17 cellular contexts compared by ENCODE assay signal in the genomic region with DNA sequence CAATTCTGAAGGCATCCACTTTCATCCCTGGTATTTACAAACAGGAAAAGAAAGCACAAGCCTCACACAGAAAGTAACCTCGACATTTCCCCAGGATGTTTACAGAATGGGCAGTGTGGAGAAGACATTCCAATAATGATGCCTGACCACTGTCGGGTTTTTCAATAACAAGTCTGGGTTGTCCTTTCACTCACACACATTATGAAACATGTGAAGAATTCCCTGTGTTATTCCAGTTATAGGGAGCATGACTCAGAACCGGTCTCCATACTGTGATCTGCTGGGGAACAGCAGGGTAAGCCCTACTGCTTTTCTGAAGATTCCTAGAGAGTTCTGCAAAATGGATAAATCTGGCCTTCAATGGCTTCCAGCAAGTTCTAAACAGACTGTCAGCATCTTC.
DNase-seq lines count a peak whose midpoint lies in the region; TF ChIP-seq lines count a peak whose summit lies in the region.
"Had no signal": no experiment of that assay in that cellular context is flagged by ENCODE, and none has a peak within 500 bp of the region (broad histone marks: within the 10 kb centered on the region; RNA-seq: fewer than 3 reads in every experiment).

No MANE protein-coding gene starts in this region.

- H3K4me3 ChIP-seq in SJSA1: no peak overlapping the region
- H3K4me3 ChIP-seq in fibroblast of lung (replicated peaks in 1 of 4; ENCODE audit: control extremely low read depth in 1 of 4, insufficient read depth in 1 of 4, low read depth in 3 of 4, low read length in 4 of 4): no peak overlapping the region
- H3K4me3 ChIP-seq in osteoblast (ENCODE audit: insufficient read depth, low read length): no peak overlapping the region
- no peak overlapping the region for H3K4me3 ChIP-seq in coronary artery
- H3K4me3 ChIP-seq: BLaER1 treated with 17β-estradiol and CSF1 and Interleukin-3, amounts not matched to agents 10 nM and 100 nM; cardiac muscle cell; upper lobe of right lung had no signal

- H3K9ac ChIP-seq in fibroblast of lung (ENCODE audit: insufficient read depth, low read length): no peak overlapping the region
- H3K9ac ChIP-seq: BLaER1 treated with 17β-estradiol and CSF1 and Interleukin-3, amounts not matched to agents 10 nM and 100 nM had no signal

- H3K4me2 ChIP-seq in fibroblast of lung (ENCODE audit: extremely low read depth, insufficient read depth, low read length) (no peak overlapping the region), osteoblast (ENCODE audit: insufficient read depth, low read length) (peak overlapping the region; percentile 53)
- H3K4me2 ChIP-seq: BLaER1 treated with 17β-estradiol and CSF1 and Interleukin-3, amounts not matched to agents 10 nM and 100 nM had no signal

- DNase-seq in Daoy (ENCODE audit: low read depth) (peak; percentile 54), SJSA1 (ENCODE audit: low read depth in 1 of 2, low spot score in 2 of 2) (peak; percentile 52 to 76), fibroblast of lung (ENCODE audit: low read depth in 2 of 2) (peak; percentile 92 to 96), osteoblast (ENCODE audit: insufficient read length, low spot score, missing footprints) (peak; percentile 86), coronary artery (ENCODE audit: low spot score) (no peak), SHP77 (lab: John Stamatoyannopoulos, UW) (no peak), DMS114 treated with DMSO at 0.1 percent for 48 hours (lab: John Stamatoyannopoulos, UW; ENCODE audit: unreplicated experiment) (no peak)
- no peak for DNase-seq in central memory CD4-positive, alpha-beta T cell
- DNase-seq: activated CD4-positive, alpha-beta memory T cell treated with anti-CD3 and anti-CD28 coated beads, Interleukin-2, amount 10 ng/mL, durations not matched to agents 7 days and 5 days; erythroblast; midbrain; NCI-H2029 treated with DMSO at 0.1 percent for 48 hours; NCI-H774; SHP77 treated with DMSO at 0.1 percent for 48 hours; upper lobe of right lung had no signal

- H3K9me3 ChIP-seq in SJSA1 (replicated peaks) (no peaks in the 10 kb centered on the region), fibroblast of lung (ENCODE audit: control insufficient read depth, insufficient read depth, low read depth, low read length) (no peaks in the 10 kb centered on the region), osteoblast (ENCODE audit: low read depth, low read length) (no peaks in the 10 kb centered on the region)
- H3K9me3 ChIP-seq: BLaER1 treated with 17β-estradiol and CSF1 and Interleukin-3, amounts not matched to agents 10 nM and 100 nM; upper lobe of right lung had no signal

- H3K79me2 ChIP-seq in fibroblast of lung (ENCODE audit: control insufficient read depth, insufficient read depth, low read length) (no peaks in the 10 kb centered on the region), osteoblast (ENCODE audit: insufficient read depth, low read length) (peaks cover 3% of the 10 kb centered on the region)

- peak overlapping the region; percentile 16 for H3K27ac ChIP-seq in SJSA1
- no peak overlapping the region for H3K27ac ChIP-seq in fibroblast of lung (ENCODE audit: insufficient read depth, low read length)
- peak overlapping the region; percentile 53 for H3K27ac ChIP-seq in osteoblast (ENCODE audit: low read depth, low read length)
- H3K27ac ChIP-seq in coronary artery: no peak overlapping the region
- H3K27ac ChIP-seq: BLaER1 treated with 17β-estradiol and CSF1 and Interleukin-3, amounts not matched to agents 10 nM and 100 nM; cardiac muscle cell; upper lobe of right lung had no signal

- H2AFZ ChIP-seq in fibroblast of lung (ENCODE audit: low read length): no peak overlapping the region
- no peak overlapping the region for H2AFZ ChIP-seq in osteoblast (ENCODE audit: low read length)

- H3K36me3 ChIP-seq in SJSA1: no peaks in the 10 kb centered on the region
- no peaks in the 10 kb centered on the region for H3K36me3 ChIP-seq in fibroblast of lung (ENCODE audit: control insufficient read depth, insufficient read depth, low read length)
- no peaks in the 10 kb centered on the region for H3K36me3 ChIP-seq in osteoblast (ENCODE audit: insufficient read depth, low read length)
- H3K36me3 ChIP-seq: BLaER1 treated with 17β-estradiol and CSF1 and Interleukin-3, amounts not matched to agents 10 nM and 100 nM; cardiac muscle cell; upper lobe of right lung had no signal

- H3K4me1 ChIP-seq in SJSA1 (replicated peaks): peaks cover 26% of the 10 kb centered on the region
- peaks cover 5% of the 10 kb centered on the region for H3K4me1 ChIP-seq in fibroblast of lung (ENCODE audit: control insufficient read depth, extremely low read depth, insufficient read depth, low read length)
- peaks cover 25% of the 10 kb centered on the region for H3K4me1 ChIP-seq in osteoblast (ENCODE audit: insufficient read depth, low read length)

- H3K27me3 ChIP-seq in SJSA1 (replicated peaks): no peaks in the 10 kb centered on the region
- H3K27me3 ChIP-seq in fibroblast of lung (ENCODE audit: control insufficient read depth, insufficient read depth, low read length): no peaks in the 10 kb centered on the region
- H3K27me3 ChIP-seq in osteoblast (ENCODE audit: insufficient read depth, low read length): no peaks in the 10 kb centered on the region
- H3K27me3 ChIP-seq: BLaER1 treated with 17β-estradiol and CSF1 and Interleukin-3, amounts not matched to agents 10 nM and 100 nM; cardiac muscle cell; upper lobe of right lung had no signal

- TF ChIP-seq CTCF in fibroblast of lung (conservative IDR thresholded peaks at IDR 0.05 in 1 of 2, IDR thresholded peaks at IDR 0.05 in 1 of 2; ENCODE audit: low read depth in 1 of 2, low read length in 2 of 2): no peak
- no peak for TF ChIP-seq CTCF in osteoblast (IDR thresholded peaks at IDR 0.05; ENCODE audit: extremely low read depth, low read depth, low read length)
- TF ChIP-seq CTCF in coronary artery (IDR thresholded peaks at IDR 0.05): no peak

- H4K20me1 ChIP-seq in fibroblast of lung (ENCODE audit: control insufficient read depth, extremely low read depth, insufficient read depth, low read length): no peaks in the 10 kb centered on the region
- H4K20me1 ChIP-seq in osteoblast (ENCODE audit: insufficient read depth, low read length): no peaks in the 10 kb centered on the region
- H4K20me1 ChIP-seq: BLaER1 treated with 17β-estradiol and CSF1 and Interleukin-3, amounts not matched to agents 10 nM and 100 nM had no signal

Comparison
In these comparisons a context has a peak if more than half of its experiments do, and no peak if none do; other contexts are left out.
1. DNase-seq: peak in Daoy (single experiment), SJSA1 (2 of 2), fibroblast of lung (2 of 2) and osteoblast (single experiment); none in coronary artery (single experiment), SHP77 (0 of 2), DMS114 treated with DMSO at 0.1 percent for 48 hours (single experiment) and central memory CD4-positive, alpha-beta T cell (single experiment).
2. H3K27ac ChIP-seq: peak in SJSA1 (single experiment) and osteoblast (single experiment); none in fibroblast of lung (single experiment) and coronary artery (0 of 2).